ENCODE assay signal across 22 cellular contexts in the genomic region with DNA sequence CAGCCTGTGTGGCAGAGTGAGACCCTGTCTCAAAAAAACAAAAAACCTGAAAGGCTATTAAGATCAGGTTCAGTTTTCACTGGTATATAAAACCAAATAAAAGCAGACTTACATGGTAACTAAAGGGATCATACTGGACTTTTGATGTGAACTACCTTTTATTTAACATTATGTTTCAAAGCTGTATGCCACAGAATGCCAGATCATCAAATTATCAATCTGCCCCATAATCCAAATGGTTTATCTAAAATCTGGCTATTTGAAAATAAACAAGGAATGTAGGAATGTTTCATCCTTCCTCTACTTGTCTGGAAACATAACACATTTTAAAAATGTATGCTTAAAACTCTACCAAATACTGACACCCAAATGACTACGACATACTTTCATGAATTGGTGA. TPM values are rescaled to one million over a fixed set of nuclear protein-coding genes. Genes with fewer than 3 reads are reported as not detected.
DNase-seq lines count a peak whose midpoint lies in the region; ATAC-seq and TF ChIP-seq lines count a peak whose summit lies in the region.
"Had no signal": no experiment of that assay in that cellular context is flagged by ENCODE, and none has a peak within 500 bp of the region (broad histone marks: within the 10 kb centered on the region; RNA-seq: fewer than 3 reads in every experiment).

No MANE protein-coding gene starts in this region.

- peak overlapping the region; percentile 61; the same call in 1 of the 2 replicates for H3K23ac ChIP-seq in IMR-90 (ENCODE audit: low read depth, low read length)

- H3K79me1 ChIP-seq in IMR-90 (ENCODE audit: low read depth in 1 of 2, low read length in 2 of 2): peaks cover 35 to 71% of the 10 kb centered on the region in 2 experiments

- peak overlapping the region; percentile 61; the same call in 1 of the 2 replicates for H2BK120ac ChIP-seq in IMR-90 (ENCODE audit: low read depth, low read length)

- no TSS peak for BruUV-seq in IMR-90 (replicated peaks; lab: Mats Ljungman, UMichigan)

- peak overlapping the region; percentile 70; the same call in 1 of the 2 replicates for H4K91ac ChIP-seq in IMR-90 (ENCODE audit: insufficient read depth, low read depth, low read length)

- H3K9me1 ChIP-seq in IMR-90 (ENCODE audit: insufficient read depth, low read length): peaks cover 34% of the 10 kb centered on the region

- peak overlapping the region; percentile 30; the same call in 1 of the 2 replicates for H2BK20ac ChIP-seq in IMR-90 (ENCODE audit: low read depth, low read length)

- peaks cover 34% of the 10 kb centered on the region for H4K20me1 ChIP-seq in IMR-90 (ENCODE audit: insufficient read depth, low read length)

- H4K5ac ChIP-seq in IMR-90 (ENCODE audit: low read depth, low read length): no peak overlapping the region

- ATAC-seq in Right ventricle myocardium inferior (no peak), IMR-90 (ENCODE audit: low read depth) (no peak), right cardiac atrium (no peak)

- H3K9me3 ChIP-seq in left ventricle myocardium inferior (replicated peaks) (no peaks in the 10 kb centered on the region), IMR-90 (ENCODE audit: control insufficient read depth, insufficient read depth, low read length) (no peaks in the 10 kb centered on the region), right cardiac atrium (ENCODE audit: control insufficient read depth, low read length) (no peaks in the 10 kb centered on the region), uterus (no peaks in the 10 kb centered on the region), vagina (no peaks in the 10 kb centered on the region), HAP-1 (no peaks in the 10 kb centered on the region)
- H3K9me3 ChIP-seq: SJSA1 had no signal

- no peak for TF ChIP-seq CTCF in left ventricle myocardium inferior (IDR thresholded peaks at IDR 0.05; ENCODE audit: borderline replicate concordance)
- TF ChIP-seq CTCF in IMR-90 (conservative IDR thresholded peaks at IDR 0.05; ENCODE audit: low read depth, low read length): no peak
- no peak for TF ChIP-seq CTCF in uterus (IDR thresholded peaks at IDR 0.05)
- no peak for TF ChIP-seq CTCF in vagina (IDR thresholded peaks at IDR 0.05)

- H4K8ac ChIP-seq in IMR-90 (ENCODE audit: low read depth in 2 of 2, low read length in 2 of 2): peak overlapping the region in 1 of 2 experiments; percentile 54; a peak in 2 of 4 replicates

- intact Hi-C loops in left ventricle myocardium inferior (cut with micrococcal nuclease) (no loop called here), Right ventricle myocardium inferior (cut with DNase I) (no loop called here), IMR-90 (cut with micrococcal nuclease) (no loop called here), right cardiac atrium (cut with DNase I) (no loop called here), uterus (cut with DNase I; ENCODE audit: low total_unique reads) (no loop called here), vagina (cut with DNase I) (no loop called here)

- peak overlapping the region; percentile 59; the same call in 1 of the 3 replicates for H2BK15ac ChIP-seq in IMR-90 (ENCODE audit: low read depth, low read length)

- no CpG with 5 or more reads among the region's 1 CpG for WGBS in IMR-90 (ENCODE audit: extremely low coverage in 2 of 2, insufficient read length in 1 of 2), 2 experiments
- 0% methylated on average over 1 of the region's 1 CpG for WGBS in right cardiac atrium

- no peak overlapping the region for H3K18ac ChIP-seq in IMR-90 (ENCODE audit: low read depth, low read length)

- no peak overlapping the region for H3K9ac ChIP-seq in IMR-90 (ENCODE audit: low read depth, low read length)

- H2AK5ac ChIP-seq in IMR-90 (ENCODE audit: low read depth, low read length): peak overlapping the region; percentile 17; the same call in 1 of the 2 replicates

- H2AK9ac ChIP-seq in IMR-90 (replicated peaks; ENCODE audit: low read depth, low read length, poor library complexity): no peak overlapping the region

- H3K4me3 ChIP-seq in left ventricle myocardium inferior (no peak overlapping the region), IMR-90 (ENCODE audit: insufficient read depth, low read depth, low read length) (no peak overlapping the region), right cardiac atrium (ENCODE audit: low read length) (no peak overlapping the region), uterus (no peak overlapping the region), vagina (no peak overlapping the region), HAP-1 (no peak overlapping the region)
- H3K4me3 ChIP-seq: PC-9, SJSA1 had no signal

- POLR2A ChIA-PET in IMR-90 (lab: Charles Lee; ENCODE audit: unreplicated experiment): no interaction called here

- no peak overlapping the region for H3K4me2 ChIP-seq in IMR-90 (ENCODE audit: low read depth, low read length)
- H3K4me2 ChIP-seq: PC-9 had no signal

- TF ChIP-seq POLR2A in IMR-90 (IDR thresholded peaks at IDR 0.05; ENCODE audit: low read depth, low read length) (no peak), uterus (IDR thresholded peaks at IDR 0.05) (no peak), vagina (IDR thresholded peaks at IDR 0.05) (no peak)

- H2BK5ac ChIP-seq in IMR-90 (ENCODE audit: low read depth, low read length, poor library complexity, severe bottlenecking): peak overlapping the region; percentile 72

- peaks cover 36% of the 10 kb centered on the region for H3K36me3 ChIP-seq in left ventricle myocardium inferior
- H3K36me3 ChIP-seq in IMR-90 (ENCODE audit: control insufficient read depth, insufficient read depth, low read length): peaks cover 49% of the 10 kb centered on the region
- no peaks in the 10 kb centered on the region for H3K36me3 ChIP-seq in uterus
- no peaks in the 10 kb centered on the region for H3K36me3 ChIP-seq in vagina
- H3K36me3 ChIP-seq in HAP-1 (replicated peaks): peaks cover 7% of the 10 kb centered on the region; the same call in 1 of the 2 replicates

- H3K27me3 ChIP-seq in left ventricle myocardium inferior (ENCODE audit: low read depth) (no peaks in the 10 kb centered on the region), IMR-90 (ENCODE audit: control insufficient read depth, insufficient read depth, low read length) (no peaks in the 10 kb centered on the region), right cardiac atrium (ENCODE audit: control insufficient read depth, insufficient read depth) (no peaks in the 10 kb centered on the region), uterus (no peaks in the 10 kb centered on the region), vagina (no peaks in the 10 kb centered on the region), HAP-1 (ENCODE audit: low read depth) (no peaks in the 10 kb centered on the region)
- H3K27me3 ChIP-seq: SJSA1 had no signal

- no peak overlapping the region for H3K56ac ChIP-seq in IMR-90 (ENCODE audit: extremely low read depth, insufficient read depth, low read length)

- H3K4me1 ChIP-seq in left ventricle myocardium inferior: peaks cover 80% of the 10 kb centered on the region
- H3K4me1 ChIP-seq in IMR-90 (ENCODE audit: control insufficient read depth, insufficient read depth, low read length): peaks cover 35% of the 10 kb centered on the region
- H3K4me1 ChIP-seq in right cardiac atrium (ENCODE audit: control insufficient read depth, insufficient read depth, low read length): peaks cover 27% of the 10 kb centered on the region
- peaks cover 10 to 15% of the 10 kb centered on the region in 2 donors for H3K4me1 ChIP-seq in uterus
- H3K4me1 ChIP-seq in vagina: peaks cover 34% of the 10 kb centered on the region
- H3K4me1 ChIP-seq in HAP-1: no peaks in the 10 kb centered on the region

- no peak for TF ChIP-seq RAD21 in IMR-90 (IDR thresholded peaks at IDR 0.05; ENCODE audit: low read length)

- CTCF ChIA-PET in IMR-90 (lab: Yijun Ruan, JAX): interaction anchor here (0.6 kb wide), 1 partner anchor 27 kb away, joined by 5 read pairs; no protein-coding TSS in a partner anchor

- dilution Hi-C loops in IMR-90 (cut with HindIII; ENCODE audit: low sequenced_read_pairs, unreplicated experiment): no loop called here

- DNase-seq in left ventricle myocardium inferior (no peak), Right ventricle myocardium inferior (ENCODE audit: missing footprints) (no peak), IMR-90 (no peak), right cardiac atrium (no peak), uterus (no peak), vagina (ENCODE audit: extremely low spot score in 2 of 2) (no peak), HAP-1 (ENCODE audit: low spot score in 2 of 2) (no peak)
- DNase-seq: ACHN, DMS79, H7, Karpas-422, NCI-H1048, NCI-H1436, NCI-H1930, NCI-H345, NCI-H524 treated with DMSO at 0.1 percent for 48 hours, PC-9 had no signal

- in situ Hi-C loops in IMR-90 (cut with MboI; ENCODE audit: low sequenced_read_pairs): no loop called here
- in situ Hi-C loops in HAP-1 (cut with MboI; ENCODE audit: low sequenced_read_pairs): no loop called here

- peak overlapping the region; percentile 86 for H3K27ac ChIP-seq in left ventricle myocardium inferior (replicated peaks)
- H3K27ac ChIP-seq in IMR-90 (ENCODE audit: insufficient read depth, low read length): peak overlapping the region; percentile 66; the same call in 1 of the 2 replicates
- H3K27ac ChIP-seq in right cardiac atrium (ENCODE audit: low read length): peak overlapping the region; percentile 25
- peak overlapping the region; percentile 71 to 78 for H3K27ac ChIP-seq in uterus
- H3K27ac ChIP-seq in vagina: no peak overlapping the region
- H3K27ac ChIP-seq: HL-60, PC-9, RWPE1, SJSA1 had no signal

- peak overlapping the region; percentile 87 for H3K14ac ChIP-seq in IMR-90 (replicated peaks; ENCODE audit: low read depth, low read length)

- H2AFZ ChIP-seq in IMR-90 (replicated peaks; ENCODE audit: low read length, poor library complexity): no peak overlapping the region
- H2AFZ ChIP-seq: PC-9 had no signal

- peak overlapping the region; percentile 78 for H3K4ac ChIP-seq in IMR-90 (ENCODE audit: low read depth, low read length)

TF ChIP-seq in IMR-90, 13 proteins besides CTCF, POLR2A, EP300 and RAD21:
- TF ChIP-seq CHD1 (IDR thresholded peaks at IDR 0.05; ENCODE audit: low read depth, low read length): no peak
- TF ChIP-seq MAFK (IDR thresholded peaks at IDR 0.05; ENCODE audit: low read depth, low read length): peak; percentile 67
- no peak for TF ChIP-seq MAZ (IDR thresholded peaks at IDR 0.05; ENCODE audit: borderline replicate concordance, low read depth, low read length)
- TF ChIP-seq RCOR1 (IDR thresholded peaks at IDR 0.05; ENCODE audit: insufficient replicate concordance, low read length): no peak
- no peak for TF ChIP-seq SMC3 (IDR thresholded peaks at IDR 0.05; ENCODE audit: low read depth, low read length)
- no peak for TF ChIP-seq RFX5 (IDR thresholded peaks at IDR 0.05; ENCODE audit: low read depth, low read length)

RNA-seq across cellular contexts. Expression of a gene that starts 14.2 kb away (rescaled TPM):
- total RNA-seq in left ventricle myocardium inferior: 35.2 TPM
- 41.8 TPM for total RNA-seq in Right ventricle myocardium inferior
- total RNA-seq in IMR-90 (2012; rRNA removed): 101 and 102 TPM in 2 replicates
- 278 and 303 TPM in 2 replicates for polyA plus RNA-seq in IMR-90 (2012; rRNA removed)
- polyA plus RNA-seq in IMR-90 (2012; cell fraction: cytosol; rRNA removed): 237 and 279 TPM in 2 replicates
- 363 and 859 TPM in 2 replicates for polyA plus RNA-seq in IMR-90 (2012; cell fraction: nucleus; rRNA removed; ENCODE audit: low replicate concordance)
- 10 to 100 TPM; 22.5 to 38.1 (median 29.2) TPM for total RNA-seq in right cardiac atrium
- polyA plus RNA-seq in right cardiac atrium: 18.9 TPM
- total RNA-seq in uterus: 10 to 100 TPM in 3 of 4 donors, 1 to 10 TPM in 1; 8.2 to 92.6 (median 32.4) TPM
- 20.1 TPM for total RNA-seq in vagina
- total RNA-seq: MCF 10A had no signal
- polyA plus RNA-seq: CD14-positive monocyte had no signal
